In genomic region chr4:4248885-4249203, GRCh38 we compare ENCODE assay signal across 8 cellular contexts. TPM values are rescaled to one million over a fixed set of nuclear protein-coding genes. Genes with fewer than 3 reads are reported as not detected.
DNase-seq lines count a peak whose midpoint lies in the region; ATAC-seq and TF ChIP-seq lines count a peak whose summit lies in the region.

No MANE protein-coding gene starts in this region.

- H3K9me3 Mint-ChIP-seq in activated T-helper 1 cell treated with anti-CD3 and anti-CD28 coated beads, Interleukin-12 subunit alpha, Interleukin-12 subunit beta, Interleukin-2, Interleukin-4 antibody, amounts not matched to agents 30 ng/mL and 10 ng/mL and 1 ng/mL, durations not matched to agents 14 hours and 24 hours and 36 hours = no peaks in the 10 kb centered on the region

- H3K27ac ChIP-seq in SK-N-SH (ENCODE audit: low read depth in 2 of 2, low read length in 1 of 2) (peak overlapping the region; percentile 91 to 98), iPS-20b (ENCODE audit: low read length) (peak overlapping the region; percentile 83)

- DNase-seq in SK-N-SH = peak; percentile 20
- DNase-seq in activated T-helper 1 cell treated with anti-CD3 and anti-CD28 coated beads, Interleukin-12 subunit alpha, Interleukin-12 subunit beta, Interleukin-2, Interleukin-4 antibody, amounts not matched to agents 30 ng/mL and 10 ng/mL and 1 ng/mL, durations not matched to agents 14 hours and 24 hours and 36 hours (ENCODE audit: low spot score) = no peak
- peak; percentile 15 for DNase-seq in stromal cell of bone marrow (ENCODE audit: low read depth)
- no peak for DNase-seq in cerebellum (ENCODE audit: low spot score)
- DNase-seq in sciatic nerve (ENCODE audit: low spot score) = no peak
- no peak for DNase-seq in GM19240 (ENCODE audit: insufficient read length, low spot score)

- peak overlapping the region; percentile 87 for H3K4me3 Mint-ChIP-seq in activated T-helper 1 cell treated with anti-CD3 and anti-CD28 coated beads, Interleukin-12 subunit alpha, Interleukin-12 subunit beta, Interleukin-2, Interleukin-4 antibody, amounts not matched to agents 30 ng/mL and 10 ng/mL and 1 ng/mL, durations not matched to agents 14 hours and 24 hours and 36 hours

- H3K9ac ChIP-seq in SK-N-SH (peak overlapping the region; percentile 95), iPS-20b (ENCODE audit: low read depth, low read length) (peak overlapping the region; percentile 93)

- no peaks in the 10 kb centered on the region for H3K9me2 ChIP-seq in SK-N-SH

- no peaks in the 10 kb centered on the region for H3K9me3 ChIP-seq in SK-N-SH
- H3K9me3 ChIP-seq in iPS-20b (ENCODE audit: insufficient read depth, low read depth, low read length) = no peaks in the 10 kb centered on the region

- H3K79me2 ChIP-seq in SK-N-SH (ENCODE audit: insufficient read depth) = peaks cover 12% of the 10 kb centered on the region; the same call in 1 of the 2 replicates

- WGBS in SK-N-SH (ENCODE audit: low lambda C conversion rate) = 9% methylated on average over 10 of the region's 10 CpGs

- no peaks in the 10 kb centered on the region for H4K20me1 ChIP-seq in SK-N-SH (ENCODE audit: insufficient read depth)

- no peaks in the 10 kb centered on the region for H3K27me3 ChIP-seq in SK-N-SH (ENCODE audit: insufficient read depth)
- H3K27me3 ChIP-seq in iPS-20b (ENCODE audit: insufficient read depth, low read length) = peaks cover 6% of the 10 kb centered on the region; the same call in 1 of the 2 replicates

- peak overlapping the region; percentile 97 for H3K27ac Mint-ChIP-seq in activated T-helper 1 cell treated with anti-CD3 and anti-CD28 coated beads, Interleukin-12 subunit alpha, Interleukin-12 subunit beta, Interleukin-2, Interleukin-4 antibody, amounts not matched to agents 30 ng/mL and 10 ng/mL and 1 ng/mL, durations not matched to agents 14 hours and 24 hours and 36 hours

- H3K27me3 Mint-ChIP-seq in activated T-helper 1 cell treated with anti-CD3 and anti-CD28 coated beads, Interleukin-12 subunit alpha, Interleukin-12 subunit beta, Interleukin-2, Interleukin-4 antibody, amounts not matched to agents 30 ng/mL and 10 ng/mL and 1 ng/mL, durations not matched to agents 14 hours and 24 hours and 36 hours (ENCODE audit: insufficient read depth) = peaks cover 4% of the 10 kb centered on the region

- H3K36me3 Mint-ChIP-seq in activated T-helper 1 cell treated with anti-CD3 and anti-CD28 coated beads, Interleukin-12 subunit alpha, Interleukin-12 subunit beta, Interleukin-2, Interleukin-4 antibody, amounts not matched to agents 30 ng/mL and 10 ng/mL and 1 ng/mL, durations not matched to agents 14 hours and 24 hours and 36 hours (ENCODE audit: low read depth) = peaks cover 9% of the 10 kb centered on the region

- peaks cover 35% of the 10 kb centered on the region for H3K4me1 Mint-ChIP-seq in activated T-helper 1 cell treated with anti-CD3 and anti-CD28 coated beads, Interleukin-12 subunit alpha, Interleukin-12 subunit beta, Interleukin-2, Interleukin-4 antibody, amounts not matched to agents 30 ng/mL and 10 ng/mL and 1 ng/mL, durations not matched to agents 14 hours and 24 hours and 36 hours (ENCODE audit: low read depth)

- intact Hi-C loops in activated T-helper 1 cell treated with anti-CD3 and anti-CD28 coated beads, Interleukin-12 subunit alpha, Interleukin-12 subunit beta, Interleukin-2, Interleukin-4 antibody, amounts not matched to agents 30 ng/mL and 10 ng/mL and 1 ng/mL, durations not matched to agents 14 hours and 24 hours and 36 hours (cut with micrococcal nuclease) = loop anchor here (1.0 to 2.0 kb wide), 3 partner anchors 41 to 294 kb away; partner anchors contain the start of genes LYAR and ZBTB49
- intact Hi-C loops in sciatic nerve (cut with DNase I) = no loop called here

- TF ChIP-seq EP300 in SK-N-SH (IDR thresholded peaks at IDR 0.05; ENCODE audit: borderline replicate concordance in 1 of 2, low read depth in 1 of 2, low read length in 1 of 2) = no peak

- peaks cover 5% of the 10 kb centered on the region for H3F3A ChIP-seq in SK-N-SH (replicated peaks; ENCODE audit: insufficient read depth)

- ATAC-seq in SK-N-SH treated with all-trans-retinoic acid at 6 μM for 48 hours (no peak), sciatic nerve (no peak)

- H3K4me1 ChIP-seq in SK-N-SH (ENCODE audit: control insufficient read depth in 1 of 2, insufficient read depth in 2 of 2, low read depth in 1 of 2, low read length in 1 of 2) (peaks cover 5 to 11% of the 10 kb centered on the region in 2 experiments), iPS-20b (ENCODE audit: insufficient read depth, low read length) (peaks cover 8% of the 10 kb centered on the region)

- H3K4me3 ChIP-seq in SK-N-SH (ENCODE audit: low read depth in 2 of 2, low read length in 1 of 2) (peak overlapping the region; percentile 71 to 93), iPS-20b (ENCODE audit: low read length) (peak overlapping the region; percentile 80)

- H2AFZ ChIP-seq in SK-N-SH (ENCODE audit: low read depth) = peak overlapping the region; percentile 87

- peak overlapping the region; percentile 77 for H3K4me2 ChIP-seq in SK-N-SH

- no peak for TF ChIP-seq RAD21 in SK-N-SH (IDR thresholded peaks at IDR 0.05; ENCODE audit: low read length)

- CTCF ChIA-PET in SK-N-SH (lab: Yijun Ruan, JAX) = interaction anchor here (1.0 to 4.1 kb wide), 5 partner anchors 10 to 239 kb away, joined by 3 to 43 read pairs (median 5); partner anchors contain the start of genes LYAR and ZBTB49

- POLR2A ChIA-PET in SK-N-SH (lab: Yijun Ruan, JAX) = interaction anchor here (1.2 kb wide), 1 partner anchor 90 kb away, joined by 5 read pairs; no protein-coding TSS in a partner anchor

- TF ChIP-seq CTCF in SK-N-SH (IDR thresholded peaks at IDR 0.05) = no peak

- H3K36me3 ChIP-seq in SK-N-SH (replicated peaks in 1 of 2; ENCODE audit: control insufficient read depth in 1 of 2, insufficient read depth in 2 of 2, low read length in 1 of 2) (peaks cover 14 to 17% of the 10 kb centered on the region in 2 experiments), iPS-20b (ENCODE audit: insufficient read depth, low read depth, low read length) (peaks cover 25% of the 10 kb centered on the region)

TF ChIP-seq in SK-N-SH, 30 proteins besides CTCF, POLR2A, EP300 and RAD21 (continues in another document):
- TF ChIP-seq GABPA (IDR thresholded peaks at IDR 0.05; ENCODE audit: low read depth) = no peak
- TF ChIP-seq EZH2phosphoT487 (IDR thresholded peaks at IDR 0.05; ENCODE audit: borderline replicate concordance, low read depth) = no peak
- TF ChIP-seq ELF1 (IDR thresholded peaks at IDR 0.05) = no peak
- TF ChIP-seq CHD2 (IDR thresholded peaks at IDR 0.05; ENCODE audit: low read length, partially characterized antibody) = no peak

TF ChIP-seq in SK-N-SH treated with all-trans-retinoic acid at 6 μM for 48 hours, 23 proteins besides CTCF, POLR2A, EP300 and RAD21 (continues in another document):
- TF ChIP-seq BACH2 (CRISPR knock-in tag; IDR thresholded peaks at IDR 0.05; ENCODE audit: borderline replicate concordance) = no peak
- TF ChIP-seq GLIS3 (CRISPR knock-in tag; IDR thresholded peaks at IDR 0.05) = no peak
- no peak for TF ChIP-seq ZC3H10 (CRISPR knock-in tag; IDR thresholded peaks at IDR 0.05)
- TF ChIP-seq TOX (CRISPR knock-in tag; IDR thresholded peaks at IDR 0.05; ENCODE audit: borderline replicate concordance) = no peak
- no peak for TF ChIP-seq ESRRG (CRISPR knock-in tag; IDR thresholded peaks at IDR 0.05)
- TF ChIP-seq ZFP30 (CRISPR knock-in tag; IDR thresholded peaks at IDR 0.05) = no peak
- no peak for TF ChIP-seq CSDC2 (CRISPR knock-in tag; IDR thresholded peaks at IDR 0.05)
- TF ChIP-seq, protein P1, sequence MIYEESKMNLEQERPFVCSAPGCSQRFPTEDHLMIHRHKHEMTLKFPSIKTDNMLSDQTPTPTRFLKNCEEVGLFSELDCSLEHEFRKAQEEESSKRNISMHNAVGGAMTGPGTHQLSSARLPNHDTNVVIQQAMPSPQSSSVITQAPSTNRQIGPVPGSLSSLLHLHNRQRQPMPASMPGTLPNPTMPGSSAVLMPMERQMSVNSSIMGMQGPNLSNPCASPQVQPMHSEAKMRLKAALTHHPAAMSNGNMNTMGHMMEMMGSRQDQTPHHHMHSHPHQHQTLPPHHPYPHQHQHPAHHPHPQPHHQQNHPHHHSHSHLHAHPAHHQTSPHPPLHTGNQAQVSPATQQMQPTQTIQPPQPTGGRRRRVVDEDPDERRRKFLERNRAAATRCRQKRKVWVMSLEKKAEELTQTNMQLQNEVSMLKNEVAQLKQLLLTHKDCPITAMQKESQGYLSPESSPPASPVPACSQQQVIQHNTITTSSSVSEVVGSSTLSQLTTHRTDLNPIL (CRISPR knock-in tag; IDR thresholded peaks at IDR 0.05; ENCODE audit: low read depth) = no peak
- no peak for TF ChIP-seq ISL1 (CRISPR knock-in tag; IDR thresholded peaks at IDR 0.05)

RNA-seq across cellular contexts. Expression of gene TMEM128, which starts 0.8 kb away (rescaled TPM):
- polyA plus RNA-seq in SK-N-SH (2012; rRNA removed) = 33.7 and 44.5 TPM in 2 replicates
- 49.8 and 57.9 TPM in 2 replicates for polyA plus RNA-seq in SK-N-SH (2012; cell fraction: cytosol; rRNA removed)
- 8.0 and 16.6 TPM in 2 replicates for polyA plus RNA-seq in SK-N-SH (2012; cell fraction: nucleus; rRNA removed)
- total RNA-seq in activated T-helper 1 cell treated with anti-CD3 and anti-CD28 coated beads, Interleukin-12 subunit alpha, Interleukin-12 subunit beta, Interleukin-2, Interleukin-4 antibody, amounts not matched to agents 30 ng/mL and 10 ng/mL and 1 ng/mL, durations not matched to agents 14 hours and 24 hours and 36 hours = 17.7 and 19.9 TPM in 2 replicates
- 27.3 TPM for total RNA-seq in cerebellum
- total RNA-seq in sciatic nerve = 21.1 TPM

RNA-seq across cellular contexts. Expression of gene OTOP1, which starts 22.1 kb away (rescaled TPM):
- polyA plus RNA-seq in SK-N-SH (2012; rRNA removed) = not detected in 2 replicates
- polyA plus RNA-seq in SK-N-SH (2012; cell fraction: cytosol; rRNA removed) = not detected in 2 replicates
- polyA plus RNA-seq in SK-N-SH (2012; cell fraction: nucleus; rRNA removed) = not detected in 2 replicates
- total RNA-seq in activated T-helper 1 cell treated with anti-CD3 and anti-CD28 coated beads, Interleukin-12 subunit alpha, Interleukin-12 subunit beta, Interleukin-2, Interleukin-4 antibody, amounts not matched to agents 30 ng/mL and 10 ng/mL and 1 ng/mL, durations not matched to agents 14 hours and 24 hours and 36 hours = not detected in 2 replicates
- total RNA-seq in cerebellum (not detected), sciatic nerve (not detected)

RNA-seq across cellular contexts. Expression of gene LYAR, which starts 41.1 kb away (rescaled TPM):
- 9.2 and 11.2 TPM in 2 replicates for polyA plus RNA-seq in SK-N-SH (2012; rRNA removed)
- polyA plus RNA-seq in SK-N-SH (2012; cell fraction: cytosol; rRNA removed) = 14.6 and 22.8 TPM in 2 replicates
- polyA plus RNA-seq in SK-N-SH (2012; cell fraction: nucleus; rRNA removed) = 3.8 and 6.4 TPM in 2 replicates
- total RNA-seq in activated T-helper 1 cell treated with anti-CD3 and anti-CD28 coated beads, Interleukin-12 subunit alpha, Interleukin-12 subunit beta, Interleukin-2, Interleukin-4 antibody, amounts not matched to agents 30 ng/mL and 10 ng/mL and 1 ng/mL, durations not matched to agents 14 hours and 24 hours and 36 hours = 86.8 and 88.3 TPM in 2 replicates
- 7.3 TPM for total RNA-seq in cerebellum
- total RNA-seq in sciatic nerve = 12.7 TPM

RNA-seq across cellular contexts. Expression of gene ZBTB49, which starts 41.2 kb away (rescaled TPM):
- 3.1 and 3.7 TPM in 2 replicates for polyA plus RNA-seq in SK-N-SH (2012; rRNA removed)
- 2.8 and 3.6 TPM in 2 replicates for polyA plus RNA-seq in SK-N-SH (2012; cell fraction: cytosol; rRNA removed)
- polyA plus RNA-seq in SK-N-SH (2012; cell fraction: nucleus; rRNA removed) = 10.8 and 11.8 TPM in 2 replicates
- total RNA-seq in activated T-helper 1 cell treated with anti-CD3 and anti-CD28 coated beads, Interleukin-12 subunit alpha, Interleukin-12 subunit beta, Interleukin-2, Interleukin-4 antibody, amounts not matched to agents 30 ng/mL and 10 ng/mL and 1 ng/mL, durations not matched to agents 14 hours and 24 hours and 36 hours = 7.4 and 8.5 TPM in 2 replicates
- total RNA-seq in cerebellum (11.8 TPM), sciatic nerve (12.3 TPM)

Comparison
In these comparisons a context has a peak if more than half of its experiments do, and no peak if none do; other contexts are left out.
1. DNase-seq: peak in SK-N-SH (single experiment) and stromal cell of bone marrow (single experiment); none in activated T-helper 1 cell treated with anti-CD3 and anti-CD28 coated beads, Interleukin-12 subunit alpha, Interleukin-12 subunit beta, Interleukin-2, Interleukin-4 antibody, amounts not matched to agents 30 ng/mL and 10 ng/mL and 1 ng/mL, durations not matched to agents 14 hours and 24 hours and 36 hours (single experiment), cerebellum (single experiment), sciatic nerve (single experiment) and GM19240 (single experiment).